In genomic region chr2:29229640-29230039, GRCh38 we compare ENCODE assay signal across 28 cellular contexts.
"Had no signal": no experiment of that assay in that cellular context is flagged by ENCODE, and none has a peak within 500 bp of the region (broad histone marks: within the 10 kb centered on the region; RNA-seq: fewer than 3 reads in every experiment).

No MANE protein-coding gene starts in this region.

- H3K9me3 ChIP-seq: esophagus muscularis mucosa, gastroesophageal sphincter, heart left ventricle, mucosa of descending colon, psoas muscle, sigmoid colon, thoracic aorta, tibial nerve, upper lobe of left lung had no signal

- FAIRE-seq: endothelial cell of umbilical vein, keratinocyte, urothelium cell line had no signal

- H3K27ac ChIP-seq: coronary artery, esophagus muscularis mucosa, foreskin keratinocyte, gastroesophageal sphincter, heart left ventricle, neural progenitor cell, psoas muscle, sigmoid colon, skin epidermis, thoracic aorta, tibial nerve, upper lobe of left lung had no signal

- H3K4me1 ChIP-seq: foreskin keratinocyte, gastroesophageal sphincter, heart left ventricle, neural progenitor cell, psoas muscle, sigmoid colon, upper lobe of left lung had no signal

- H3K36me3 ChIP-seq: esophagus muscularis mucosa, gastroesophageal sphincter, heart left ventricle, neural progenitor cell, sigmoid colon, thoracic aorta, tibial nerve, upper lobe of left lung had no signal

- DNase-seq: dermis blood vessel endothelial cell; effector memory CD4-positive, alpha-beta T cell; foreskin keratinocyte; heart left ventricle; hippocampal formation; immature natural killer cell; mesenchymal stem cell; mucosa of descending colon; naive thymus-derived CD4-positive, alpha-beta T cell; nucleus accumbens; psoas muscle; right cardiac atrium; sigmoid colon; stimulated activated CD4-positive, alpha-beta T cell treated with anti-CD3 and anti-CD28 coated beads, Interleukin-15, amount 100 ng/mL, for 24 hours; stimulated activated CD4-positive, alpha-beta T cell treated with anti-CD3 and anti-CD28 coated beads, Interleukin-2, amount 100 ng/mL, for 48 hours; stimulated activated naive B cell treated with anti-CD40 and anti-IgM and Interleukin-4, amounts not matched to agents 10 μg/mL and 1 μg/mL and 100 μg/mL, for 72 hours had no signal

- ATAC-seq: foreskin keratinocyte; gastroesophageal sphincter; heart left ventricle; mucosa of descending colon; naive thymus-derived CD4-positive, alpha-beta T cell; psoas muscle; right cardiac atrium; stimulated activated naive B cell treated with anti-CD40 and anti-IgM and Interleukin-4, amounts not matched to agents 10 μg/mL and 1 μg/mL and 100 μg/mL, for 72 hours had no signal

- H3K9ac ChIP-seq: neural progenitor cell had no signal

- H2AFZ ChIP-seq: neural progenitor cell had no signal

- H3K27me3 ChIP-seq: neural progenitor cell, upper lobe of left lung had no signal

- H3K4me3 ChIP-seq: coronary artery, esophagus muscularis mucosa, gastroesophageal sphincter, heart left ventricle, lung, mucosa of descending colon, neural progenitor cell, psoas muscle, sigmoid colon, skin epidermis, thoracic aorta, tibial nerve, upper lobe of left lung had no signal

- H3K4me2 ChIP-seq: neural progenitor cell had no signal
